ENCODE assay signal across 22 cellular contexts in the genomic region with DNA sequence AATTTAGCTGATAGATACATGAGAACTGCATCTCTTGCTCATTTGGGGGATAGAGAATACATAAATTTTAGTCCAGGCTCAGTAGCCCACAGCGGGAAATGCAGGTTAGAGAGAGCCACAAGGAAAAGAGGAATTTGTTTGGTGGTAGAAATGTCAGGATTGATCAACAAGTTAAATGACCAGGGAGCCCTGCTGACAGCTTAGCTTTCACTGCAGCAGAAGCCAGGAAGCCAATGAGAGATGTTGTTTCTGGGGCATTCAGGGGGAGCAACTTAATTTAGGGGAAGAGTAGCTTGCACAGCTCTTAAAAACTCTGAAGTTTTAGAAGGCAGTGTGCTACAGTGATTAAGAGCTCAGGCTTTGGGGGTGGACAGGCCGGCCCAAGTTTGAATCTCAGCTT. TPM values are rescaled to one million over a fixed set of nuclear protein-coding genes. Genes with fewer than 3 reads are reported as not detected.
DNase-seq lines count a peak whose midpoint lies in the region; ATAC-seq and TF ChIP-seq lines count a peak whose summit lies in the region.
"Had no signal": no experiment of that assay in that cellular context is flagged by ENCODE, and none has a peak within 500 bp of the region (broad histone marks: within the 10 kb centered on the region; RNA-seq: fewer than 3 reads in every experiment).

No MANE protein-coding gene starts in this region.

- no peak overlapping the region for H3K18ac ChIP-seq in mesendoderm (ENCODE audit: low read length)

- H3K4me3 ChIP-seq in mesendoderm (ENCODE audit: low read length) (no peak overlapping the region), coronary artery (no peak overlapping the region)
- H3K4me3 ChIP-seq: BLaER1 treated with 17β-estradiol and CSF1 and Interleukin-3, amounts not matched to agents 10 nM and 100 nM; GM12878; GM23248; Peyer's patch had no signal

- H4K5ac ChIP-seq in mesendoderm (ENCODE audit: low read length) = no peak overlapping the region

- no peaks in the 10 kb centered on the region for H3K36me3 ChIP-seq in mesendoderm (ENCODE audit: control insufficient read depth, insufficient read depth, low read length)
- H3K36me3 ChIP-seq: BLaER1 treated with 17β-estradiol and CSF1 and Interleukin-3, amounts not matched to agents 10 nM and 100 nM; Peyer's patch had no signal

- H2BK5ac ChIP-seq in mesendoderm (ENCODE audit: low read length) = no peak overlapping the region

- TF ChIP-seq CTCF in brain (conservative IDR thresholded peaks at IDR 0.05) (no peak), coronary artery (IDR thresholded peaks at IDR 0.05) (no peak)

- peaks cover 28% of the 10 kb centered on the region for H3K4me1 Mint-ChIP-seq in brain
- H3K4me1 Mint-ChIP-seq in activated T-cell treated with anti-CD3 and anti-CD28 coated beads, Interleukin-2, amount 50 U/mL, for 24 hours (ENCODE audit: low read depth) = no peaks in the 10 kb centered on the region

- H3K4me2 ChIP-seq in mesendoderm (ENCODE audit: low read length) = no peak overlapping the region
- H3K4me2 ChIP-seq: BLaER1 treated with 17β-estradiol and CSF1 and Interleukin-3, amounts not matched to agents 10 nM and 100 nM had no signal

- H3K4me3 Mint-ChIP-seq in brain = peak overlapping the region in 1 of 5 experiments; percentile 48
- H3K4me3 Mint-ChIP-seq in activated T-cell treated with anti-CD3 and anti-CD28 coated beads, Interleukin-2, amount 50 U/mL, for 24 hours = no peak overlapping the region
- H3K4me3 Mint-ChIP-seq: CD8-positive, alpha-beta T cell had no signal

- no peak overlapping the region for H2BK120ac ChIP-seq in mesendoderm (ENCODE audit: low read depth, low read length)

- no peak overlapping the region for H3K4ac ChIP-seq in mesendoderm (ENCODE audit: low read depth, low read length)

- H3K4me1 ChIP-seq in mesendoderm (ENCODE audit: control insufficient read depth, low read depth, low read length) = no peaks in the 10 kb centered on the region
- H3K4me1 ChIP-seq: BLaER1 treated with 17β-estradiol and CSF1 and Interleukin-3, amounts not matched to agents 10 nM and 100 nM; Peyer's patch had no signal

- no peaks in the 10 kb centered on the region for H3K27me3 Mint-ChIP-seq in brain
- H3K27me3 Mint-ChIP-seq in activated T-cell treated with anti-CD3 and anti-CD28 coated beads, Interleukin-2, amount 50 U/mL, for 24 hours = peaks cover 17% of the 10 kb centered on the region

- peak overlapping the region in 3 of 5 experiments; percentile 25 to 77 (median 56) for H3K27ac Mint-ChIP-seq in brain
- H3K27ac Mint-ChIP-seq in activated T-cell treated with anti-CD3 and anti-CD28 coated beads, Interleukin-2, amount 50 U/mL, for 24 hours = no peak overlapping the region
- H3K27ac Mint-ChIP-seq: CD8-positive, alpha-beta T cell had no signal

- no peak overlapping the region for H3K23ac ChIP-seq in mesendoderm (ENCODE audit: low read length)

- peak; percentile 26 for DNase-seq in NCI-H82 (lab: John Stamatoyannopoulos, UW)
- DNase-seq in NCI-H82 treated with DMSO at 0.1 percent for 48 hours (lab: John Stamatoyannopoulos, UW; ENCODE audit: unreplicated experiment) = no peak
- peak; percentile 27 for DNase-seq in mesendoderm
- no peak for DNase-seq in stimulated activated CD4-positive, alpha-beta T cell treated with anti-CD3 and anti-CD28 coated beads, Interleukin-4, amount 100 ng/mL, for 1 hour
- DNase-seq in activated T-cell treated with anti-CD3 and anti-CD28 coated beads, Interleukin-2, amount 50 U/mL, for 24 hours = no peak
- no peak for DNase-seq in coronary artery (ENCODE audit: low spot score)
- DNase-seq: ACHN; CD8-positive, alpha-beta T cell; DND-41; GM23248; Karpas-422; NCI-H1694; NCI-H2081 treated with DMSO at 0.1 percent for 48 hours; NCI-H446 treated with DMSO at 0.1 percent for 48 hours; NCI-H526 treated with DMSO at 0.1 percent for 48 hours; Peyer's patch had no signal

- H2BK15ac ChIP-seq in mesendoderm (replicated peaks; ENCODE audit: low read depth) = no peak overlapping the region

- no peaks in the 10 kb centered on the region for H3K79me2 ChIP-seq in mesendoderm (ENCODE audit: control insufficient read depth, insufficient read depth, low read length)

- ATAC-seq in HG02678 (IDR thresholded peaks at IDR 0.05; ENCODE audit: unreplicated experiment) = no peak
- ATAC-seq: CD8-positive, alpha-beta T cell; GM12878; HCT116 had no signal

- H4K8ac ChIP-seq in mesendoderm (ENCODE audit: low read depth, low read length) = no peak overlapping the region

- no peaks in the 10 kb centered on the region for H3K9me3 Mint-ChIP-seq in brain
- H3K9me3 Mint-ChIP-seq in activated T-cell treated with anti-CD3 and anti-CD28 coated beads, Interleukin-2, amount 50 U/mL, for 24 hours = no peaks in the 10 kb centered on the region
- H3K9me3 Mint-ChIP-seq: CD8-positive, alpha-beta T cell had no signal

- H3K36me3 Mint-ChIP-seq in brain = no peaks in the 10 kb centered on the region
- no peaks in the 10 kb centered on the region for H3K36me3 Mint-ChIP-seq in activated T-cell treated with anti-CD3 and anti-CD28 coated beads, Interleukin-2, amount 50 U/mL, for 24 hours (ENCODE audit: low read depth)
- H3K36me3 Mint-ChIP-seq: CD8-positive, alpha-beta T cell had no signal

- no peak overlapping the region for H2AK5ac ChIP-seq in mesendoderm (ENCODE audit: low read length)

- no CpG with 5 or more reads among the region's 2 CpGs for WGBS in mesendoderm (ENCODE audit: extremely low coverage, insufficient coverage, low lambda C conversion rate)

- no peak overlapping the region for H3K56ac ChIP-seq in mesendoderm (ENCODE audit: low read length)

- H3K9ac ChIP-seq in mesendoderm (ENCODE audit: low read length) = no peak overlapping the region
- H3K9ac ChIP-seq: BLaER1 treated with 17β-estradiol and CSF1 and Interleukin-3, amounts not matched to agents 10 nM and 100 nM; GM23248 had no signal

- H3K27ac ChIP-seq in mesendoderm (ENCODE audit: low read depth, low read length) (no peak overlapping the region), coronary artery (no peak overlapping the region)
- H3K27ac ChIP-seq: 22Rv1; BLaER1 treated with 17β-estradiol and CSF1 and Interleukin-3, amounts not matched to agents 10 nM and 100 nM; GM23248; Peyer's patch had no signal

- no peaks in the 10 kb centered on the region for H3K27me3 ChIP-seq in mesendoderm (ENCODE audit: insufficient read depth, low read length, poor library complexity)
- H3K27me3 ChIP-seq: BLaER1 treated with 17β-estradiol and CSF1 and Interleukin-3, amounts not matched to agents 10 nM and 100 nM; Peyer's patch had no signal

- peaks cover 2% of the 10 kb centered on the region for H3K79me1 ChIP-seq in mesendoderm (ENCODE audit: low read length)

RNA-seq across cellular contexts. Expression of gene ARHGEF26, which starts 22.7 kb away (rescaled TPM):
- polyA plus RNA-seq in brain (ENCODE audit: insufficient read depth, low read depth, low replicate concordance) = 14.4 TPM
- polyA plus RNA-seq in mesendoderm (2013, experiment 1 of 2) = 6.5 TPM
- 6.7 TPM for polyA plus RNA-seq in mesendoderm (2013, experiment 2 of 2)

Comparison
In these comparisons a context has a peak if more than half of its experiments do, and no peak if none do; other contexts are left out.
1. DNase-seq: peak in NCI-H82 (single experiment) and mesendoderm (single experiment); none in NCI-H82 treated with DMSO at 0.1 percent for 48 hours (single experiment), stimulated activated CD4-positive, alpha-beta T cell treated with anti-CD3 and anti-CD28 coated beads, Interleukin-4, amount 100 ng/mL, for 1 hour (single experiment), activated T-cell treated with anti-CD3 and anti-CD28 coated beads, Interleukin-2, amount 50 U/mL, for 24 hours (single experiment) and coronary artery (single experiment).